Comparison of ENCODE assay signal across 8 cellular contexts in the genomic region with DNA sequence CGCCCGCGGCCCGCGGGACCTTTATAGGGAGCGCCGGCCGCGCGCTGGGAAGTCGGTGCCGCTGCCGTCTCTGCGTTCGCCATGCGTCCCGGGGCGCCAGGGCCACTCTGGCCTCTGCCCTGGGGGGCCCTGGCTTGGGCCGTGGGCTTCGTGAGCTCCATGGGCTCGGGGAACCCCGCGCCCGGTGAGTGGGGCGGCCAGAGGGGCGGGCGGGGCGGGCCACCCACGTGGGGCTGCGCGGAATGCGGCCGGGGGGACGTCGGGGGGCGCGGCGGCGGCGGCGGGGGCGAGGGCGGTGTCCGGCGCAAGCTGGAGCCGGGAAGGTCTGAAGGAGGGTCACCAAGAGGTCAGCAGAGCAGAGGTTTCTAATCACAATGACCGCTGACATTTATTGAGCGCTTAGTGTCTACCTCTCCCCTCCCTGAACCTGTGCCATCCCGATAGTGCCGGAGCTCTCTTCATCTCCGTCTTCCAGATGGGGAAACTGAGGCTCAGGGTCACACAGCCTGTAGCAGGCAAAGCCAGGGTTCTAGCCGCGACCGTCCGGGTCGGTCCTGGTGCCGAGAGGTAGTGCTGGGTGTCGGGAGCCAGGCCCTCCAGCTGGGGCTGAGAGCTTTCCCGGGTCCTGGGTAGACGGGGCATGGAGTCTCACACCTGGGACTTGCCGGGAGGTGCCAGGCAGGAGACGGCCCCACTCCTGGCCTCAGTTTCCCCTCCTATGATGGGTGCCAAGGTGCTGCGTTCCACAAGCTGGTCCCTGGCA. TPM values are rescaled to one million over a fixed set of nuclear protein-coding genes. Genes with fewer than 3 reads are reported as not detected.
A peak's percentile ranks its signal among the peaks of the same experiment; 100 is the strongest.
DNase-seq lines count a peak whose midpoint lies in the region; ATAC-seq and TF ChIP-seq lines count a peak whose summit lies in the region.

A gene (plus strand): TSS at position 50 of the 763 bp plus-strand sequence. CDS start 32 bp downstream, at position 82.

- H3K79me2 ChIP-seq in mammary epithelial cell (ENCODE audit: insufficient read depth, low read length) (peaks cover 29% of the 10 kb centered on the region), MM.1S (ENCODE audit: low read length) (no peaks in the 10 kb centered on the region)

- H3K27ac ChIP-seq in mammary epithelial cell (ENCODE audit: insufficient read depth, low read depth, low read length) (peak within 1 kb of the TSS; percentile 85), tibial artery (peak within 1 kb of the TSS; percentile 83 to 97), MM.1S (ENCODE audit: low read length) (no peak within 1 kb of the TSS)

- H3K9me2 ChIP-seq in MM.1S (replicated peaks; ENCODE audit: insufficient read depth, low read length) = no peaks in the 10 kb centered on the region

- CTCF ChIA-PET in mammary epithelial cell (lab: Charles Lee; ENCODE audit: low non-redundant PET) = no interaction called here

- H3K27me3 ChIP-seq in mammary epithelial cell (ENCODE audit: insufficient read depth, low read length) = no peaks in the 10 kb centered on the region
- H3K27me3 ChIP-seq in tibial artery = no peaks in the 10 kb centered on the region
- H3K27me3 ChIP-seq in MM.1S (replicated peaks; ENCODE audit: insufficient read depth, low read length) = peaks cover 57% of the 10 kb centered on the region

- 3% methylated on average over 16 of the region's 63 CpGs for WGBS in mammary epithelial cell (ENCODE audit: low coverage, missing lambda C conversion rate)
- WGBS in lower leg skin, 2 donors = 2 to 5% methylated on average over 30 to 50 of the region's 63 CpGs

- dilution Hi-C loops in mammary epithelial cell (cut with HindIII; ENCODE audit: low sequenced_read_pairs) = no loop called here

- TSS peak; percentile 67 for BruUV-seq in mammary epithelial cell (replicated peaks; lab: Mats Ljungman, UMichigan)

- H3F3A ChIP-seq in MM.1S (ENCODE audit: insufficient read depth, low read length) = no peaks in the 10 kb centered on the region

- no peak for TF ChIP-seq POLR2A in lower leg skin (IDR thresholded peaks at IDR 0.05)

- TF ChIP-seq CTCF in mammary epithelial cell (conservative IDR thresholded peaks at IDR 0.05 in 1 of 2, IDR thresholded peaks at IDR 0.05 in 1 of 2; ENCODE audit: extremely low read depth in 1 of 2, insufficient read depth in 1 of 2, low read depth in 1 of 2, low read length in 2 of 2) = no peak
- TF ChIP-seq CTCF in lower leg skin (IDR thresholded peaks at IDR 0.05) = no peak
- no peak for TF ChIP-seq CTCF in tibial artery (IDR thresholded peaks at IDR 0.05)
- no peak for TF ChIP-seq CTCF in MM.1S (IDR thresholded peaks at IDR 0.05; ENCODE audit: low read length)
- no peak for TF ChIP-seq CTCF in GM13977 (IDR thresholded peaks at IDR 0.05; ENCODE audit: extremely low read depth, insufficient read depth, missing control alignments)

- H3K36me3 ChIP-seq in mammary epithelial cell (ENCODE audit: insufficient read depth, low read length) (no peaks in the 10 kb centered on the region), tibial artery (peaks cover 0 to 3% (median 0%) of the 10 kb centered on the region in 3 donors), MM.1S (replicated peaks; ENCODE audit: insufficient read depth, low read length) (no peaks in the 10 kb centered on the region)

- H4K20me1 ChIP-seq in mammary epithelial cell (ENCODE audit: insufficient read depth, low read length) (peaks cover 3% of the 10 kb centered on the region), MM.1S (ENCODE audit: insufficient read depth, low read length) (no peaks in the 10 kb centered on the region)

- H3K4me2 ChIP-seq in mammary epithelial cell (ENCODE audit: insufficient read depth, low read depth, low read length) (peak within 1 kb of the TSS; percentile 96), MM.1S (ENCODE audit: low read depth, low read length) (no peak within 1 kb of the TSS)

- peak within 1 kb of the TSS; percentile 77 to 87 (median 84) for H3K4me3 ChIP-seq in mammary epithelial cell (replicated peaks in 1 of 3; ENCODE audit: insufficient read depth in 1 of 3, low read depth in 2 of 3, low read length in 3 of 3)
- peak within 1 kb of the TSS; percentile 44 for H3K4me3 ChIP-seq in lower leg skin (ENCODE audit: low read depth, poor library complexity, severe bottlenecking)
- H3K4me3 ChIP-seq in tibial artery = peak within 1 kb of the TSS; percentile 61 to 83
- no peak within 1 kb of the TSS for H3K4me3 ChIP-seq in MM.1S (ENCODE audit: low read length)

- peak within 1 kb of the TSS; percentile 30 for H2AFZ ChIP-seq in mammary epithelial cell (ENCODE audit: low read depth, low read length)
- no peak within 1 kb of the TSS for H2AFZ ChIP-seq in MM.1S (ENCODE audit: low read length)

- no peak for ATAC-seq in GM21381 (IDR thresholded peaks at IDR 0.05; ENCODE audit: unreplicated experiment)
- ATAC-seq in GM21786 (IDR thresholded peaks at IDR 0.05; ENCODE audit: unreplicated experiment) = no peak

- H3K4me1 ChIP-seq in mammary epithelial cell (ENCODE audit: insufficient read depth, low read length) (peaks cover 35% of the 10 kb centered on the region), tibial artery (peaks cover 12 to 50% (median 31%) of the 10 kb centered on the region in 4 donors), MM.1S (ENCODE audit: low read length) (no peaks in the 10 kb centered on the region)

- in situ Hi-C loops in mammary epithelial cell (cut with MboI; ENCODE audit: low sequenced_read_pairs in 2 of 2) = no loop called here
- in situ Hi-C loops in GM13977 (cut with MboI; ENCODE audit: low pct_unique_long_range_greater_than_20kb, low sequenced_read_pairs, unreplicated experiment) = no loop called here

- intact Hi-C loops in mammary epithelial cell (cut with micrococcal nuclease) = loop anchor here (1.0 kb wide), 1 partner anchor 11 kb away; no protein-coding TSS in a partner anchor
- intact Hi-C loops in lower leg skin (cut with DNase I; ENCODE audit: low total_unique reads) = no loop called here
- intact Hi-C loops in tibial artery (cut with DNase I; ENCODE audit: low total_unique reads) = no loop called here

- DNase-seq in HK-2 (ENCODE audit: unreplicated experiment) = peak; percentile 60
- peak; percentile 24 for DNase-seq in mammary epithelial cell
- no peak for DNase-seq in lower leg skin (ENCODE audit: low spot score in 2 of 2)
- DNase-seq in tibial artery = no peak
- DNase-seq in MM.1S = no peak
- DNase-seq in GM13977 (ENCODE audit: low spot score) = no peak

- H3K9ac ChIP-seq in mammary epithelial cell (ENCODE audit: insufficient read depth, low read length) (peak within 1 kb of the TSS; percentile 95), MM.1S (ENCODE audit: low read length) (no peak within 1 kb of the TSS)

- H3K9me3 ChIP-seq in mammary epithelial cell (replicated peaks; ENCODE audit: insufficient read depth, low read length) (no peaks in the 10 kb centered on the region), tibial artery (no peaks in the 10 kb centered on the region), MM.1S (replicated peaks; ENCODE audit: insufficient read depth, low read length) (no peaks in the 10 kb centered on the region)

RNA-seq across cellular contexts. Expression of the gene that starts here (rescaled TPM):
- 100 to 1,000 TPM; 127 to 140 TPM for total RNA-seq in mammary epithelial cell
- polyA plus RNA-seq in mammary epithelial cell = 72.2 TPM
- polyA minus RNA-seq in mammary epithelial cell = 41.3 TPM
- 10 to 100 TPM; 14.4 to 51.6 (median 43.5) TPM for total RNA-seq in lower leg skin

Comparison
In these comparisons a context has a peak if more than half of its experiments do, and no peak if none do; other contexts are left out.
1. DNase-seq: peak in HK-2 (single experiment) and mammary epithelial cell (single experiment); none in lower leg skin (0 of 2), tibial artery (0 of 2), MM.1S (single experiment) and GM13977 (single experiment).